Comparison of ENCODE assay signal across 1 cellular context in the genomic region with DNA sequence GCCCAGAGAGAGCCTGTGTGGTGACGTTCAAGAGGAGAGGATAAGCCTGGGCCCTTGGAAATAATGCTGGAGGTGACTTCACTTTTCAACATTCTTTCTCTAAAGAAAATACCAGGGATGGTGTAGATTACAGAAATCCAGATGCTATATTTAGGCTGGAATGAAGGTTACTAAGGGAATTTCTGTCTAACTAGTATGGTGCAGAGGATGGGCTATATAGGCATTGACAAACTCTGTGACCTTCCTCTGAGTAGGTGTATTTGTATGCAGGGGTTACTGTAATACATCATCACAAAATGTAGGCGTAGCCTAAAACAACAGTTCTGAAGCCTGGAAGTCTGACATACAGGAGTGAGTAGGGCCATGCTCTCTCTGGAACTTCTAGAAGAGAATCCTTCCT.
TF ChIP-seq lines count a peak whose summit lies in the region.

No MANE protein-coding gene starts in this region.

TF ChIP-seq in SK-N-SH treated with all-trans-retinoic acid at 6 μM for 48 hours, 23 proteins besides CTCF, POLR2A, EP300 and RAD21 (continued from another document):
- TF ChIP-seq ESRRG (CRISPR knock-in tag; IDR thresholded peaks at IDR 0.05) (no peak), ARNTL (CRISPR knock-in tag; IDR thresholded peaks at IDR 0.05; ENCODE audit: borderline replicate concordance, low read depth) (no peak), CSDC2 (CRISPR knock-in tag; IDR thresholded peaks at IDR 0.05) (no peak), ISL1 (CRISPR knock-in tag; IDR thresholded peaks at IDR 0.05) (no peak), TCF4 (CRISPR knock-in tag; IDR thresholded peaks at IDR 0.05; ENCODE audit: borderline replicate concordance) (no peak), ZNF70 (CRISPR knock-in tag; IDR thresholded peaks at IDR 0.05) (no peak), GLIS3 (CRISPR knock-in tag; IDR thresholded peaks at IDR 0.05) (no peak)
- TF ChIP-seq, protein P1, sequence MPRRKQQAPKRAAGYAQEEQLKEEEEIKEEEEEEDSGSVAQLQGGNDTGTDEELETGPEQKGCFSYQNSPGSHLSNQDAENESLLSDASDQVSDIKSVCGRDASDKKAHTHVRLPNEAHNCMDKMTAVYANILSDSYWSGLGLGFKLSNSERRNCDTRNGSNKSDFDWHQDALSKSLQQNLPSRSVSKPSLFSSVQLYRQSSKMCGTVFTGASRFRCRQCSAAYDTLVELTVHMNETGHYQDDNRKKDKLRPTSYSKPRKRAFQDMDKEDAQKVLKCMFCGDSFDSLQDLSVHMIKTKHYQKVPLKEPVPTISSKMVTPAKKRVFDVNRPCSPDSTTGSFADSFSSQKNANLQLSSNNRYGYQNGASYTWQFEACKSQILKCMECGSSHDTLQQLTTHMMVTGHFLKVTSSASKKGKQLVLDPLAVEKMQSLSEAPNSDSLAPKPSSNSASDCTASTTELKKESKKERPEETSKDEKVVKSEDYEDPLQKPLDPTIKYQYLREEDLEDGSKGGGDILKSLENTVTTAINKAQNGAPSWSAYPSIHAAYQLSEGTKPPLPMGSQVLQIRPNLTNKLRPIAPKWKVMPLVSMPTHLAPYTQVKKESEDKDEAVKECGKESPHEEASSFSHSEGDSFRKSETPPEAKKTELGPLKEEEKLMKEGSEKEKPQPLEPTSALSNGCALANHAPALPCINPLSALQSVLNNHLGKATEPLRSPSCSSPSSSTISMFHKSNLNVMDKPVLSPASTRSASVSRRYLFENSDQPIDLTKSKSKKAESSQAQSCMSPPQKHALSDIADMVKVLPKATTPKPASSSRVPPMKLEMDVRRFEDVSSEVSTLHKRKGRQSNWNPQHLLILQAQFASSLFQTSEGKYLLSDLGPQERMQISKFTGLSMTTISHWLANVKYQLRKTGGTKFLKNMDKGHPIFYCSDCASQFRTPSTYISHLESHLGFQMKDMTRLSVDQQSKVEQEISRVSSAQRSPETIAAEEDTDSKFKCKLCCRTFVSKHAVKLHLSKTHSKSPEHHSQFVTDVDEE (CRISPR knock-in tag; IDR thresholded peaks at IDR 0.05): no peak
- TF ChIP-seq, protein P2, sequence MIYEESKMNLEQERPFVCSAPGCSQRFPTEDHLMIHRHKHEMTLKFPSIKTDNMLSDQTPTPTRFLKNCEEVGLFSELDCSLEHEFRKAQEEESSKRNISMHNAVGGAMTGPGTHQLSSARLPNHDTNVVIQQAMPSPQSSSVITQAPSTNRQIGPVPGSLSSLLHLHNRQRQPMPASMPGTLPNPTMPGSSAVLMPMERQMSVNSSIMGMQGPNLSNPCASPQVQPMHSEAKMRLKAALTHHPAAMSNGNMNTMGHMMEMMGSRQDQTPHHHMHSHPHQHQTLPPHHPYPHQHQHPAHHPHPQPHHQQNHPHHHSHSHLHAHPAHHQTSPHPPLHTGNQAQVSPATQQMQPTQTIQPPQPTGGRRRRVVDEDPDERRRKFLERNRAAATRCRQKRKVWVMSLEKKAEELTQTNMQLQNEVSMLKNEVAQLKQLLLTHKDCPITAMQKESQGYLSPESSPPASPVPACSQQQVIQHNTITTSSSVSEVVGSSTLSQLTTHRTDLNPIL (CRISPR knock-in tag; IDR thresholded peaks at IDR 0.05; ENCODE audit: low read depth): no peak
- TF ChIP-seq, protein P3, sequence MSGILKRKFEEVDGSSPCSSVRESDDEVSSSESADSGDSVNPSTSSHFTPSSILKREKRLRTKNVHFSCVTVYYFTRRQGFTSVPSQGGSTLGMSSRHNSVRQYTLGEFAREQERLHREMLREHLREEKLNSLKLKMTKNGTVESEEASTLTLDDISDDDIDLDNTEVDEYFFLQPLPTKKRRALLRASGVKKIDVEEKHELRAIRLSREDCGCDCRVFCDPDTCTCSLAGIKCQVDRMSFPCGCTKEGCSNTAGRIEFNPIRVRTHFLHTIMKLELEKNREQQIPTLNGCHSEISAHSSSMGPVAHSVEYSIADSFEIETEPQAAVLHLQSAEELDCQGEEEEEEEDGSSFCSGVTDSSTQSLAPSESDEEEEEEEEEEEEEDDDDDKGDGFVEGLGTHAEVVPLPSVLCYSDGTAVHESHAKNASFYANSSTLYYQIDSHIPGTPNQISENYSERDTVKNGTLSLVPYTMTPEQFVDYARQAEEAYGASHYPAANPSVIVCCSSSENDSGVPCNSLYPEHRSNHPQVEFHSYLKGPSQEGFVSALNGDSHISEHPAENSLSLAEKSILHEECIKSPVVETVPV (CRISPR knock-in tag; IDR thresholded peaks at IDR 0.05): no peak
- TF ChIP-seq, protein P4, sequence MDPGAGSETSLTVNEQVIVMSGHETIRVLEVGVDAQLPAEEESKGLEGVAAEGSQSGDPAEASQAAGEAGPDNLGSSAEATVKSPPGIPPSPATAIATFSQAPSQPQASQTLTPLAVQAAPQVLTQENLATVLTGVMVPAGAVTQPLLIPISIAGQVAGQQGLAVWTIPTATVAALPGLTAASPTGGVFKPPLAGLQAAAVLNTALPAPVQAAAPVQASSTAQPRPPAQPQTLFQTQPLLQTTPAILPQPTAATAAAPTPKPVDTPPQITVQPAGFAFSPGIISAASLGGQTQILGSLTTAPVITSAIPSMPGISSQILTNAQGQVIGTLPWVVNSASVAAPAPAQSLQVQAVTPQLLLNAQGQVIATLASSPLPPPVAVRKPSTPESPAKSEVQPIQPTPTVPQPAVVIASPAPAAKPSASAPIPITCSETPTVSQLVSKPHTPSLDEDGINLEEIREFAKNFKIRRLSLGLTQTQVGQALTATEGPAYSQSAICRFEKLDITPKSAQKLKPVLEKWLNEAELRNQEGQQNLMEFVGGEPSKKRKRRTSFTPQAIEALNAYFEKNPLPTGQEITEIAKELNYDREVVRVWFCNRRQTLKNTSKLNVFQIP (CRISPR knock-in tag; IDR thresholded peaks at IDR 0.05; ENCODE audit: borderline replicate concordance, low read depth): no peak
